ENCODE assay signal across 1 cellular context in genomic region chr1:171680339-171680738, GRCh38.
TF ChIP-seq lines count a peak whose summit lies in the region.

No MANE protein-coding gene starts in this region.

TF ChIP-seq in HepG2, 621 proteins besides CTCF, POLR2A, EP300 and RAD21:
- TF ChIP-seq ETS1 (CRISPR knock-in tag; IDR thresholded peaks at IDR 0.05) = no peak
- TF ChIP-seq MNT (IDR thresholded peaks at IDR 0.05) = peak; percentile 98
